ENCODE assay signal across 25 cellular contexts in the genomic region with DNA sequence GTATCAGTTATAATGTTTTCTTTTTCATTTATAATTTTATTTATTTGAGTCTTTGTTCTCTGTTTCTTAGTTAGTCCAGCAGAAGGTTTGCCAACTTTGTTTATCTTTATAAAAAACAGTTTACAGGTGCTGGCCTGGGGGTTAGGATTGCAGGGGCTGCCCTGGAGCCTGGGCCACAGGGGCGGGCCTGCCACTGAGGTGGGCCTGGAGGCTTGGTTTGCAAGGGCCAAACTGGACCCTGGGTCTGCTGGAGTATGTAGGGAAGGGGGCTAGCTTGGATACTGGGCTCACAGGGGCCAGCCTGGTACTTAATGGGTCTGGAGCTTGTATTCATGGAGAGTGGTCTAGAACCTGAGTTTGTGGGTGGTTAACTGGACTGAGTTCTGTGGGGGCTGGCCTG.
"Had no signal": no experiment of that assay in that cellular context is flagged by ENCODE, and none has a peak within 500 bp of the region (broad histone marks: within the 10 kb centered on the region; RNA-seq: fewer than 3 reads in every experiment).

No MANE protein-coding gene starts in this region.

- H3K9me3 ChIP-seq: suprapubic skin, testis, thoracic aorta, thyroid gland, tibial artery, tibial nerve, transverse colon, uterus, vagina had no signal

- H3K4me3 ChIP-seq: stomach, suprapubic skin, testis, thoracic aorta, thyroid gland, tibial artery, tibial nerve, transverse colon, upper lobe of left lung, uterus, vagina had no signal

- ATAC-seq: stimulated activated effector memory CD8-positive, alpha-beta T cell treated with anti-CD3 and anti-CD28 coated beads, Interleukin-12 subunit alpha, Interleukin-12 subunit beta, amount 100 ng/mL, for 72 hours; stimulated activated memory B cell treated with anti-CD40 and anti-IgM and Interleukin-4, amounts not matched to agents 10 μg/mL and 1 μg/mL and 100 μg/mL, for 72 hours; stimulated activated naive B cell treated with anti-CD40 and anti-IgM and Interleukin-4, amounts not matched to agents 10 μg/mL and 1 μg/mL and 100 μg/mL, for 72 hours; stimulated activated naive CD8-positive, alpha-beta T cell treated with anti-CD3 and anti-CD28 coated beads, Interleukin-15, amount 100 ng/mL, for 72 hours; stimulated activated naive CD8-positive, alpha-beta T cell treated with anti-CD3 and anti-CD28 coated beads, Interleukin-15, Interleukin-2, amounts not matched to agents 100 U/mL and 50 U/mL, for 24 hours had no signal

- H3K4me1 ChIP-seq: stomach, suprapubic skin, testis, thyroid gland, transverse colon, upper lobe of left lung, uterus, vagina had no signal

- DNase-seq: stimulated activated CD4-positive, alpha-beta T cell treated with anti-CD3 and anti-CD28 coated beads, Interleukin-2, amount 100 ng/mL, for 24 hours; stimulated activated CD4-positive, alpha-beta T cell treated with anti-CD3 and anti-CD28 coated beads, Interleukin-2, amount 100 ng/mL, for 48 hours; stimulated activated CD4-positive, alpha-beta T cell treated with anti-CD3 and anti-CD28 coated beads, Interleukin-4, amount 100 ng/mL, for 1 hour; stimulated activated CD4-positive, alpha-beta T cell treated with anti-CD3 and anti-CD28 coated beads, Interleukin-4, amount 100 ng/mL, for 24 hours; stimulated activated CD4-positive, alpha-beta T cell treated with anti-CD3 and anti-CD28 coated beads, Interleukin-4, amount 100 ng/mL, for 4 hours; stimulated activated CD8-positive, alpha-beta memory T cell treated with anti-CD3 and anti-CD28 coated beads, Interleukin-4, amount 100 ng/mL, for 48 hours; stimulated activated naive B cell treated with anti-CD40 and anti-IgM and Interleukin-4, amounts not matched to agents 10 μg/mL and 1 μg/mL and 100 μg/mL, for 72 hours; stimulated activated naive CD4-positive, alpha-beta T cell; stimulated activated naive CD4-positive, alpha-beta T cell treated with Interleukin-2 at 50 U/mL for 16 hours; stimulated activated naive CD8-positive, alpha-beta T cell treated with anti-CD3 and anti-CD28 coated beads, Interleukin-15, amount 100 ng/mL, for 72 hours; stimulated activated naive CD8-positive, alpha-beta T cell treated with anti-CD3 and anti-CD28 coated beads, Interleukin-15, Interleukin-2, amounts not matched to agents 100 U/mL and 50 U/mL, for 24 hours; stomach; substantia nigra; testis; thyroid gland; tibial artery; transverse colon; uterus had no signal

- H3K27me3 ChIP-seq: stomach, suprapubic skin, testis, thyroid gland, tibial artery, tibial nerve, transverse colon, upper lobe of left lung, uterus, vagina had no signal

- H3K27ac ChIP-seq: stomach, suprapubic skin, testis, thoracic aorta, thyroid gland, tibial artery, tibial nerve, transverse colon, upper lobe of left lung, uterus, vagina had no signal

- H3K36me3 ChIP-seq: stomach, suprapubic skin, thoracic aorta, thyroid gland, tibial artery, tibial nerve, transverse colon, upper lobe of left lung, uterus, vagina had no signal
